8 cellular contexts compared by ENCODE assay signal in genomic region chr2:241102239-241102803, GRCh38. TPM values are rescaled to one million over a fixed set of nuclear protein-coding genes. Genes with fewer than 3 reads are reported as not detected.
A peak's percentile ranks its signal among the peaks of the same experiment; 100 is the strongest.
DNase-seq lines count a peak whose midpoint lies in the region; ATAC-seq and TF ChIP-seq lines count a peak whose summit lies in the region.

Gene MTERF4, minus strand, starts transcription at chr2:241102287. Its CDS starts 14 bp downstream, at chr2:241102273.

- H3K36me3 ChIP-seq in ACC112 (ENCODE audit: insufficient read depth, low read length), result no peaks in the 10 kb centered on the region

- POLR2A ChIA-PET in activated B cell treated with CpG ODN at 0.5 μM for 24 hours (lab: Charles Lee), result interaction anchor here (0.7 to 7.5 kb wide), 17 partner anchors 9 to 600 kb away, joined by 3 to 142 read pairs (median 5); partner anchors contain the start of genes HDLBP, ING5, PASK and PPP1R7

- TF ChIP-seq CTCF in activated B cell treated with CpG ODN at 0.5 μM for 24 hours (IDR thresholded peaks at IDR 0.05) (no peak), cardiac fibroblast (IDR thresholded peaks at IDR 0.05; ENCODE audit: low read depth, low read length) (no peak)

- H3K4me3 Mint-ChIP-seq in activated B cell treated with CpG ODN at 0.5 μM for 24 hours, result peak within 1 kb of the TSS; percentile 97

- CTCF ChIA-PET in activated B cell treated with CpG ODN at 0.5 μM for 24 hours (lab: Charles Lee), result interaction anchor here (1.7 to 2.4 kb wide), 2 partner anchors 24 to 48 kb away, joined by 5 to 10 read pairs; partner anchors contain the start of gene PPP1R7

- H2AFZ ChIP-seq in ACC112 (ENCODE audit: low read length, unreplicated experiment), result peak within 1 kb of the TSS; percentile 89

- peak within 1 kb of the TSS; percentile 25; the same call in 1 of the 2 replicates for H3K27ac ChIP-seq in ACC112 (ENCODE audit: low read depth, low read length)

- peak; percentile 72 for DNase-seq in NCI-H2171 (lab: John Stamatoyannopoulos, UW)
- peak; percentile 85 for DNase-seq in activated B cell treated with CpG ODN at 0.5 μM for 24 hours
- DNase-seq in cardiac fibroblast (ENCODE audit: low read depth in 2 of 2), result peak; percentile 81 to 82
- peak; percentile 92 for DNase-seq in iPS-NIHi7 (ENCODE audit: extremely low spot score)
- peak; percentile 47 for DNase-seq in smooth muscle cell of the brain vasculature (ENCODE audit: low read depth, low spot score)

- H3K4me3 ChIP-seq in ACC112 (ENCODE audit: low read depth, low read length) (peak within 1 kb of the TSS; percentile 96), cardiac fibroblast (replicated peaks in 1 of 2; ENCODE audit: low read depth in 2 of 2, low read length in 2 of 2) (peak within 1 kb of the TSS; percentile 78 to 90)

- peaks cover 9% of the 10 kb centered on the region for H3K4me1 ChIP-seq in ACC112 (ENCODE audit: control insufficient read depth, insufficient read depth, low read length, unreplicated experiment)

- H3K27ac Mint-ChIP-seq in activated B cell treated with CpG ODN at 0.5 μM for 24 hours, result peak within 1 kb of the TSS; percentile 98

- H3K9me3 Mint-ChIP-seq in activated B cell treated with CpG ODN at 0.5 μM for 24 hours, result no peaks in the 10 kb centered on the region

- H3K27me3 ChIP-seq in ACC112 (ENCODE audit: insufficient read depth, low read length), result no peaks in the 10 kb centered on the region

- H3K36me3 Mint-ChIP-seq in activated B cell treated with CpG ODN at 0.5 μM for 24 hours (ENCODE audit: low read depth), result peaks cover 55% of the 10 kb centered on the region

- ATAC-seq in GM18861 (IDR thresholded peaks at IDR 0.05; ENCODE audit: unreplicated experiment) (peak; percentile 70), HG03097 (IDR thresholded peaks at IDR 0.05; ENCODE audit: low FRiP score, unreplicated experiment) (peak; percentile 81), activated B cell treated with CpG ODN at 0.5 μM for 24 hours (ENCODE audit: low read depth) (peak; percentile 92)

- intact Hi-C loops in activated B cell treated with CpG ODN at 0.5 μM for 24 hours (cut with micrococcal nuclease), result loop anchor here (1.0 to 10.0 kb wide), 5 partner anchors 8 to 538 kb away; partner anchors contain the start of genes DUSP28, PPP1R7 and RNPEPL1

- peaks cover 55% of the 10 kb centered on the region for H3K4me1 Mint-ChIP-seq in activated B cell treated with CpG ODN at 0.5 μM for 24 hours

- no peaks in the 10 kb centered on the region for H3K27me3 Mint-ChIP-seq in activated B cell treated with CpG ODN at 0.5 μM for 24 hours

- H3K79me2 ChIP-seq in ACC112 (ENCODE audit: control insufficient read depth, insufficient read depth, low read length, unreplicated experiment), result peaks cover 36% of the 10 kb centered on the region

RNA-seq across cellular contexts. Expression of gene MTERF4, which starts in this region (rescaled TPM):
- total RNA-seq in activated B cell treated with CpG ODN at 0.5 μM for 24 hours, result 99.7 and 122 TPM in 2 replicates

Comparison
In these comparisons a context has a peak if more than half of its experiments do, and no peak if none do; other contexts are left out.
1. Peak in every context shown above with its lines: DNase-seq, ATAC-seq, H3K4me3 ChIP-seq and H3K27ac ChIP-seq.